1 cellular context compared by ENCODE assay signal in the genomic region with DNA sequence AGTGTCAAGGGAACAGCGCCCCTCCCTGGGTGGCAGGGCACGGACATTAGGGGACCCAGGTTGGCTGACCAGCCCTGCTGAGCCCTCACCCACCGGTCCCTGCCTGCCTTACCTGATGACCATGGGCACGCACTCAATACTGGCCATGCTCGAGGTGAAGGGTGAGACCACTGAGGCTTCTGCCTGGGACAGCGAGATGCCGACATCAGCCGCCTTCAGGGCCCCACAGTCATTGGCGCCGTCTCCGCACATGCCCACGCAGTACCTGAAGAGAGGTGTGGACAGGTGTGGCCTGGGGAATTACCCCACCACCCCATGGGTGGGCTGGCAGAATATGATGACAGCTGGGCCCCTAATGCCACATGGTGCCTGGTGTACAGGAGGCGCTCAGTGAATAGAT.
TF ChIP-seq lines count a peak whose summit lies in the region.

No MANE protein-coding gene starts in this region.

TF ChIP-seq in H1, 55 proteins besides CTCF, POLR2A, EP300 and RAD21:
- TF ChIP-seq, protein P1, sequence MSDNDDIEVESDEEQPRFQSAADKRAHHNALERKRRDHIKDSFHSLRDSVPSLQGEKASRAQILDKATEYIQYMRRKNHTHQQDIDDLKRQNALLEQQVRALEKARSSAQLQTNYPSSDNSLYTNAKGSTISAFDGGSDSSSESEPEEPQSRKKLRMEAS (IDR thresholded peaks at IDR 0.05), result no peak
- no peak for TF ChIP-seq TAF7 (optimal IDR thresholded peaks at IDR 0.05; ENCODE audit: borderline replicate concordance, low read depth, low read length)
